9 cellular contexts compared by ENCODE assay signal in genomic region chr18:903703-904102, GRCh38. TPM values are rescaled to one million over a fixed set of nuclear protein-coding genes. Genes with fewer than 3 reads are reported as not detected.
DNase-seq lines count a peak whose midpoint lies in the region; ATAC-seq and TF ChIP-seq lines count a peak whose summit lies in the region.
"Had no signal": no experiment of that assay in that cellular context is flagged by ENCODE, and none has a peak within 500 bp of the region (broad histone marks: within the 10 kb centered on the region; RNA-seq: fewer than 3 reads in every experiment).

No MANE protein-coding gene starts in this region.

- POLR2A ChIA-PET in activated naive CD8-positive, alpha-beta T cell treated with anti-CD3 and anti-CD28 coated beads, Interleukin-2, amount 10 ng/mL, durations not matched to agents 7 days and 5 days (lab: Charles Lee): no interaction called here

- TF ChIP-seq CTCF in thyroid gland (IDR thresholded peaks at IDR 0.05): no peak
- TF ChIP-seq CTCF in gastrocnemius medialis (IDR thresholded peaks at IDR 0.05 in 4 of 5, conservative IDR thresholded peaks at IDR 0.05 in 1 of 5): no peak

- H3K9me3 ChIP-seq in thyroid gland: no peaks in the 10 kb centered on the region
- H3K9me3 ChIP-seq in effector memory CD4-positive, alpha-beta T cell (ENCODE audit: control insufficient read depth, low read length): no peaks in the 10 kb centered on the region
- no peaks in the 10 kb centered on the region for H3K9me3 ChIP-seq in gastrocnemius medialis

- no peak for TF ChIP-seq POLR2A in thyroid gland (IDR thresholded peaks at IDR 0.05)
- no peak for TF ChIP-seq POLR2A in gastrocnemius medialis (IDR thresholded peaks at IDR 0.05)

- H3K36me3 Mint-ChIP-seq in activated naive CD8-positive, alpha-beta T cell treated with anti-CD3 and anti-CD28 coated beads, Interleukin-2, amount 10 ng/mL, durations not matched to agents 7 days and 5 days: peaks cover 2% of the 10 kb centered on the region

- intact Hi-C loops in thyroid gland (cut with DNase I): no loop called here
- intact Hi-C loops in gastrocnemius medialis (cut with DNase I; ENCODE audit: low total_unique reads): no loop called here

- DNase-seq in GM03348 (ENCODE audit: low spot score): peak; percentile 55
- peak; percentile 41 to 72 for DNase-seq in NCI-H524 (lab: John Stamatoyannopoulos, UW)
- DNase-seq in activated naive CD8-positive, alpha-beta T cell treated with anti-CD3 and anti-CD28 coated beads, Interleukin-2, amount 10 ng/mL, durations not matched to agents 7 days and 5 days: peak; percentile 71
- peak; percentile 92 for DNase-seq in left kidney (ENCODE audit: low read depth, low spot score)
- DNase-seq in thyroid gland: peak; percentile 47 to 66
- DNase-seq in effector memory CD4-positive, alpha-beta T cell: no peak
- DNase-seq in gastrocnemius medialis: no peak

- 6 to 8% methylated on average over 11 of the region's 11 CpGs for WGBS in thyroid gland, 2 donors

- H3K36me3 ChIP-seq in thyroid gland (no peaks in the 10 kb centered on the region), gastrocnemius medialis (no peaks in the 10 kb centered on the region)
- no peaks in the 10 kb centered on the region for H3K36me3 ChIP-seq in effector memory CD4-positive, alpha-beta T cell (ENCODE audit: control insufficient read depth, insufficient read depth, low read length)

- H3K27ac ChIP-seq in thyroid gland: no peak overlapping the region
- no peak overlapping the region for H3K27ac ChIP-seq in effector memory CD4-positive, alpha-beta T cell (ENCODE audit: insufficient read depth, low read length, poor library complexity, severe bottlenecking)
- H3K27ac ChIP-seq in gastrocnemius medialis: no peak overlapping the region

- H3K4me3 ChIP-seq in thyroid gland (replicated peaks in 1 of 3) (no peak overlapping the region), gastrocnemius medialis (no peak overlapping the region)
- no peak overlapping the region for H3K4me3 ChIP-seq in effector memory CD4-positive, alpha-beta T cell (ENCODE audit: insufficient read depth, low read depth, low read length, poor library complexity, severe bottlenecking)

- peaks cover 66% of the 10 kb centered on the region for H3K27me3 Mint-ChIP-seq in activated naive CD8-positive, alpha-beta T cell treated with anti-CD3 and anti-CD28 coated beads, Interleukin-2, amount 10 ng/mL, durations not matched to agents 7 days and 5 days

- ATAC-seq in activated naive CD8-positive, alpha-beta T cell treated with anti-CD3 and anti-CD28 coated beads, Interleukin-2, amount 10 ng/mL, durations not matched to agents 7 days and 5 days (ENCODE audit: low read depth): no peak
- ATAC-seq in gastrocnemius medialis: no peak
- ATAC-seq in GM21381 (IDR thresholded peaks at IDR 0.05; ENCODE audit: unreplicated experiment): no peak

- H3K27me3 ChIP-seq in thyroid gland (peaks cover 42% of the 10 kb centered on the region), gastrocnemius medialis (peaks cover 72 to 81% (median 75%) of the 10 kb centered on the region in 3 donors)
- peaks cover 46% of the 10 kb centered on the region for H3K27me3 ChIP-seq in effector memory CD4-positive, alpha-beta T cell (replicated peaks; ENCODE audit: control insufficient read depth, insufficient read depth, low read length, poor library complexity, severe bottlenecking)

- in situ Hi-C loops in gastrocnemius medialis (cut with MboI; ENCODE audit: low sequenced_read_pairs in 4 of 4): no loop called here

- peaks cover 16 to 30% of the 10 kb centered on the region in 2 donors for H3K4me1 ChIP-seq in thyroid gland
- H3K4me1 ChIP-seq in effector memory CD4-positive, alpha-beta T cell (ENCODE audit: control insufficient read depth, insufficient read depth, low read length, poor library complexity, severe bottlenecking): peaks cover 11% of the 10 kb centered on the region
- H3K4me1 ChIP-seq in gastrocnemius medialis: peaks cover 9 to 16% of the 10 kb centered on the region in 2 donors

- H3K4me3 Mint-ChIP-seq in activated naive CD8-positive, alpha-beta T cell treated with anti-CD3 and anti-CD28 coated beads, Interleukin-2, amount 10 ng/mL, durations not matched to agents 7 days and 5 days: no peak overlapping the region
- H3K4me3 Mint-ChIP-seq: central memory CD8-positive, alpha-beta T cell had no signal

- H3K27ac Mint-ChIP-seq in activated naive CD8-positive, alpha-beta T cell treated with anti-CD3 and anti-CD28 coated beads, Interleukin-2, amount 10 ng/mL, durations not matched to agents 7 days and 5 days: no peak overlapping the region

- peaks cover 5% of the 10 kb centered on the region for H3K9me3 Mint-ChIP-seq in activated naive CD8-positive, alpha-beta T cell treated with anti-CD3 and anti-CD28 coated beads, Interleukin-2, amount 10 ng/mL, durations not matched to agents 7 days and 5 days
- H3K9me3 Mint-ChIP-seq: central memory CD8-positive, alpha-beta T cell had no signal

- peaks cover 14% of the 10 kb centered on the region for H3K4me1 Mint-ChIP-seq in activated naive CD8-positive, alpha-beta T cell treated with anti-CD3 and anti-CD28 coated beads, Interleukin-2, amount 10 ng/mL, durations not matched to agents 7 days and 5 days

RNA-seq across cellular contexts. Expression of gene ADCYAP1, which starts 1.0 kb away (rescaled TPM):
- not detected for total RNA-seq in activated naive CD8-positive, alpha-beta T cell treated with anti-CD3 and anti-CD28 coated beads, Interleukin-2, amount 10 ng/mL, durations not matched to agents 7 days and 5 days
- total RNA-seq in thyroid gland: under 1 TPM in 3 of 4 donors, not detected in 1; 0.13 to 0.75 (median 0.20) TPM
- not detected for total RNA-seq in gastrocnemius medialis

Comparison
In these comparisons a context has a peak if more than half of its experiments do, and no peak if none do; other contexts are left out.
1. DNase-seq: peak in GM03348 (single experiment), NCI-H524 (2 of 2), activated naive CD8-positive, alpha-beta T cell treated with anti-CD3 and anti-CD28 coated beads, Interleukin-2, amount 10 ng/mL, durations not matched to agents 7 days and 5 days (single experiment), left kidney (single experiment) and thyroid gland (2 of 2); none in effector memory CD4-positive, alpha-beta T cell (0 of 3) and gastrocnemius medialis (0 of 2).